ENCODE assay signal across 1 cellular context in the genomic region with DNA sequence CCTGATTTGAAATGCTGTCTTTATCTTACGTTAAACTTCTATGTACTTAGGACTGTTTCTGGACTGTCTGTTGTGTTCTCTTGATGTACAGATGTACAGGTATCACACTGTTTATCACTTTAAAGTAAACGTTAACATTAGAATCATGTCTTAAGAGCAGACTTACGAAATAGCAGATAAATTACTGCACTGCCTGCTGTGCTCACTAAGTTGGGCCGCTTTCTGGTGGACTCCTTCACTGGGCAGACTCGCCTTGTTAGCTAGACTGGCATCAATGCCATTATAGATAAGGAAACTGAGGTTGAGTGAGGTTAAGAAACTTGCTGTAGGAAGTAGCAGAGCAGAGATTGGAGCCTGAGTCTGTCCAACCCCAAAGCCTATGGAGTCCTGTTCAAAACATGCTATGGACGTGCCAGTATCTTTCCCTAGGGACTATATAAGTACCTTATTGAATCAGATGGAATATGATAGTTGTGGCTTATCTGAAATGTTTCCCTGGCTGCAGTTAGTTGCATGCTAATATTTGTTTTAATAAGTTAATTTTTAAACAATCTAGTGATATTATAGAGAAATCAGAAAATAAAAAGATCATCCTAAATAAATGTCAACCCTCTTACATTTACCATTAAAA.
TF ChIP-seq lines count a peak whose summit lies in the region.

No MANE protein-coding gene starts in this region.

TF ChIP-seq in GM12878, 131 proteins besides CTCF, POLR2A, EP300 and RAD21:
- TF ChIP-seq, protein P1, sequence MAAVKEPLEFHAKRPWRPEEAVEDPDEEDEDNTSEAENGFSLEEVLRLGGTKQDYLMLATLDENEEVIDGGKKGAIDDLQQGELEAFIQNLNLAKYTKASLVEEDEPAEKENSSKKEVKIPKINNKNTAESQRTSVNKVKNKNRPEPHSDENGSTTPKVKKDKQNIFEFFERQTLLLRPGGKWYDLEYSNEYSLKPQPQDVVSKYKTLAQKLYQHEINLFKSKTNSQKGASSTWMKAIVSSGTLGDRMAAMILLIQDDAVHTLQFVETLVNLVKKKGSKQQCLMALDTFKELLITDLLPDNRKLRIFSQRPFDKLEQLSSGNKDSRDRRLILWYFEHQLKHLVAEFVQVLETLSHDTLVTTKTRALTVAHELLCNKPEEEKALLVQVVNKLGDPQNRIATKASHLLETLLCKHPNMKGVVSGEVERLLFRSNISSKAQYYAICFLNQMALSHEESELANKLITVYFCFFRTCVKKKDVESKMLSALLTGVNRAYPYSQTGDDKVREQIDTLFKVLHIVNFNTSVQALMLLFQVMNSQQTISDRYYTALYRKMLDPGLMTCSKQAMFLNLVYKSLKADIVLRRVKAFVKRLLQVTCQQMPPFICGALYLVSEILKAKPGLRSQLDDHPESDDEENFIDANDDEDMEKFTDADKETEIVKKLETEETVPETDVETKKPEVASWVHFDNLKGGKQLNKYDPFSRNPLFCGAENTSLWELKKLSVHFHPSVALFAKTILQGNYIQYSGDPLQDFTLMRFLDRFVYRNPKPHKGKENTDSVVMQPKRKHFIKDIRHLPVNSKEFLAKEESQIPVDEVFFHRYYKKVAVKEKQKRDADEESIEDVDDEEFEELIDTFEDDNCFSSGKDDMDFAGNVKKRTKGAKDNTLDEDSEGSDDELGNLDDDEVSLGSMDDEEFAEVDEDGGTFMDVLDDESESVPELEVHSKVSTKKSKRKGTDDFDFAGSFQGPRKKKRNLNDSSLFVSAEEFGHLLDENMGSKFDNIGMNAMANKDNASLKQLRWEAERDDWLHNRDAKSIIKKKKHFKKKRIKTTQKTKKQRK (IDR thresholded peaks at IDR 0.05; ENCODE audit: low read depth, low read length) = no peak
- TF ChIP-seq SREBF2 (IDR thresholded peaks at IDR 0.05; ENCODE audit: low read length) = no peak
- no peak for TF ChIP-seq RFX5 (IDR thresholded peaks at IDR 0.05; ENCODE audit: low read depth, low read length)
- TF ChIP-seq, protein P2, sequence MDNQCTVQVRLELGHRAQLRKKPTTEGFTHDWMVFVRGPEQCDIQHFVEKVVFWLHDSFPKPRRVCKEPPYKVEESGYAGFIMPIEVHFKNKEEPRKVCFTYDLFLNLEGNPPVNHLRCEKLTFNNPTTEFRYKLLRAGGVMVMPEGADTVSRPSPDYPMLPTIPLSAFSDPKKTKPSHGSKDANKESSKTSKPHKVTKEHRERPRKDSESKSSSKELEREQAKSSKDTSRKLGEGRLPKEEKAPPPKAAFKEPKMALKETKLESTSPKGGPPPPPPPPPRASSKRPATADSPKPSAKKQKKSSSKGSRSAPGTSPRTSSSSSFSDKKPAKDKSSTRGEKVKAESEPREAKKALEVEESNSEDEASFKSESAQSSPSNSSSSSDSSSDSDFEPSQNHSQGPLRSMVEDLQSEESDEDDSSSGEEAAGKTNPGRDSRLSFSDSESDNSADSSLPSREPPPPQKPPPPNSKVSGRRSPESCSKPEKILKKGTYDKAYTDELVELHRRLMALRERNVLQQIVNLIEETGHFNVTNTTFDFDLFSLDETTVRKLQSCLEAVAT (IDR thresholded peaks at IDR 0.05) = no peak
- no peak for TF ChIP-seq IKZF2 (IDR thresholded peaks at IDR 0.05)
- no peak for TF ChIP-seq HDAC6 (IDR thresholded peaks at IDR 0.05; ENCODE audit: unreplicated experiment)
- no peak for TF ChIP-seq MXI1 (IDR thresholded peaks at IDR 0.05; ENCODE audit: low read depth, low read length)
- TF ChIP-seq, protein P3, sequence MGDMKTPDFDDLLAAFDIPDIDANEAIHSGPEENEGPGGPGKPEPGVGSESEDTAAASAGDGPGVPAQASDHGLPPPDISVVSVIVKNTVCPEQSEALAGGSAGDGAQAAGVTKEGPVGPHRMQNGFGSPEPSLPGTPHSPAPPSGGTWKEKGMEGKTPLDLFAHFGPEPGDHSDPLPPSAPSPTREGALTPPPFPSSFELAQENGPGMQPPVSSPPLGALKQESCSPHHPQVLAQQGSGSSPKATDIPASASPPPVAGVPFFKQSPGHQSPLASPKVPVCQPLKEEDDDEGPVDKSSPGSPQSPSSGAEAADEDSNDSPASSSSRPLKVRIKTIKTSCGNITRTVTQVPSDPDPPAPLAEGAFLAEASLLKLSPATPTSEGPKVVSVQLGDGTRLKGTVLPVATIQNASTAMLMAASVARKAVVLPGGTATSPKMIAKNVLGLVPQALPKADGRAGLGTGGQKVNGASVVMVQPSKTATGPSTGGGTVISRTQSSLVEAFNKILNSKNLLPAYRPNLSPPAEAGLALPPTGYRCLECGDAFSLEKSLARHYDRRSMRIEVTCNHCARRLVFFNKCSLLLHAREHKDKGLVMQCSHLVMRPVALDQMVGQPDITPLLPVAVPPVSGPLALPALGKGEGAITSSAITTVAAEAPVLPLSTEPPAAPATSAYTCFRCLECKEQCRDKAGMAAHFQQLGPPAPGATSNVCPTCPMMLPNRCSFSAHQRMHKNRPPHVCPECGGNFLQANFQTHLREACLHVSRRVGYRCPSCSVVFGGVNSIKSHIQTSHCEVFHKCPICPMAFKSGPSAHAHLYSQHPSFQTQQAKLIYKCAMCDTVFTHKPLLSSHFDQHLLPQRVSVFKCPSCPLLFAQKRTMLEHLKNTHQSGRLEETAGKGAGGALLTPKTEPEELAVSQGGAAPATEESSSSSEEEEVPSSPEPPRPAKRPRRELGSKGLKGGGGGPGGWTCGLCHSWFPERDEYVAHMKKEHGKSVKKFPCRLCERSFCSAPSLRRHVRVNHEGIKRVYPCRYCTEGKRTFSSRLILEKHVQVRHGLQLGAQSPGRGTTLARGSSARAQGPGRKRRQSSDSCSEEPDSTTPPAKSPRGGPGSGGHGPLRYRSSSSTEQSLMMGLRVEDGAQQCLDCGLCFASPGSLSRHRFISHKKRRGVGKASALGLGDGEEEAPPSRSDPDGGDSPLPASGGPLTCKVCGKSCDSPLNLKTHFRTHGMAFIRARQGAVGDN (IDR thresholded peaks at IDR 0.05) = no peak
- no peak for TF ChIP-seq NFYA (IDR thresholded peaks at IDR 0.05; ENCODE audit: borderline replicate concordance, low read depth, low read length)
- no peak for TF ChIP-seq HDGF (IDR thresholded peaks at IDR 0.05)
TF ChIP-seq in GM12878: peak in this region for 0.
